Comparison of ENCODE assay signal across 21 cellular contexts in the genomic region with DNA sequence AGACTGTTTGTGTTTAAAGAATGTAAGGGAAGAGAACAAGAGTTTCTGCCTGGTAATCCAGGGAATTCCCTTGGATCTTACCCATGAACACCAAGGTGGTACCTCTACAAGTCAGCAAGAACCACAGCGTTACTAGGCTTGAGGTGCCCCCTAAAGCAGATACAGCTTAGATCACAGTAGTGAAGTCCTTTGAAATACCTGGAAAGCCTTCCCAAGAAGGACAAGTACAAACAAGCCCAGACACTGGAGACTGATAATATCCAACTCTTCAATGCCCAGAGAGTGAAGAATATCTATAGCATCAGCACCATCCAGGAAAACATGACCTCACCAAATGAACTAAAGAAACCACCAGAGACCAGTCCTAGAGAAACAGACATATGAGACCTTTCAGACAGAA. TPM values are rescaled to one million over a fixed set of nuclear protein-coding genes. Genes with fewer than 3 reads are reported as not detected.
DNase-seq lines count a peak whose midpoint lies in the region; ATAC-seq, FAIRE-seq and TF ChIP-seq lines count a peak whose summit lies in the region.
"Had no signal": no experiment of that assay in that cellular context is flagged by ENCODE, and none has a peak within 500 bp of the region (broad histone marks: within the 10 kb centered on the region; RNA-seq: fewer than 3 reads in every experiment).

No MANE protein-coding gene starts in this region.

- no peak overlapping the region for H3K9ac ChIP-seq in astrocyte (ENCODE audit: low read length)
- H3K9ac ChIP-seq: SK-N-SH had no signal

- H3K4me1 ChIP-seq in astrocyte (ENCODE audit: insufficient read depth, low read length) (no peaks in the 10 kb centered on the region), tibial artery (peaks cover 0 to under 1% (median 0%) of the 10 kb centered on the region in 4 donors)

- H3K27ac ChIP-seq in astrocyte (ENCODE audit: low read depth, low read length) (no peak overlapping the region), epithelial cell of prostate (peak overlapping the region; percentile 16), tibial artery (no peak overlapping the region)

- ATAC-seq in activated CD8-positive, alpha-beta memory T cell treated with anti-CD3 and anti-CD28 coated beads, Interleukin-2, amount 10 ng/mL, durations not matched to agents 7 days and 5 days: no peak
- ATAC-seq: HepG2, PC-3 had no signal

- H3K9me3 ChIP-seq in astrocyte (ENCODE audit: insufficient read depth, low read depth, low read length): no peaks in the 10 kb centered on the region
- no peaks in the 10 kb centered on the region for H3K9me3 ChIP-seq in tibial artery
- H3K9me3 ChIP-seq: SK-N-SH had no signal

- intact Hi-C loops in tibial artery (cut with DNase I; ENCODE audit: low total_unique reads): loop anchor here (10.0 kb wide), 1 partner anchor 65 kb away; no protein-coding TSS in a partner anchor

- no peaks in the 10 kb centered on the region for H3K9me3 Mint-ChIP-seq in activated CD8-positive, alpha-beta memory T cell treated with anti-CD3 and anti-CD28 coated beads, Interleukin-2, amount 10 ng/mL, durations not matched to agents 7 days and 5 days (ENCODE audit: low read depth)
- peaks cover 4% of the 10 kb centered on the region for H3K9me3 Mint-ChIP-seq in astrocyte (ENCODE audit: unreplicated experiment)

- no peak overlapping the region for H2AFZ ChIP-seq in astrocyte (ENCODE audit: low read depth, low read length)

- no peaks in the 10 kb centered on the region for H3K36me3 ChIP-seq in astrocyte (ENCODE audit: insufficient read depth, low read length)
- H3K36me3 ChIP-seq in tibial artery: no peaks in the 10 kb centered on the region
- H3K36me3 ChIP-seq: MG63 had no signal

- H3K4me3 Mint-ChIP-seq in activated CD8-positive, alpha-beta memory T cell treated with anti-CD3 and anti-CD28 coated beads, Interleukin-2, amount 10 ng/mL, durations not matched to agents 7 days and 5 days: no peak overlapping the region
- no peak overlapping the region for H3K4me3 Mint-ChIP-seq in astrocyte (ENCODE audit: unreplicated experiment)

- H3K36me3 Mint-ChIP-seq in activated CD8-positive, alpha-beta memory T cell treated with anti-CD3 and anti-CD28 coated beads, Interleukin-2, amount 10 ng/mL, durations not matched to agents 7 days and 5 days: peaks cover 8% of the 10 kb centered on the region
- no peaks in the 10 kb centered on the region for H3K36me3 Mint-ChIP-seq in astrocyte (ENCODE audit: low read depth, unreplicated experiment)

- peak overlapping the region; percentile 1 for H3K27ac Mint-ChIP-seq in activated CD8-positive, alpha-beta memory T cell treated with anti-CD3 and anti-CD28 coated beads, Interleukin-2, amount 10 ng/mL, durations not matched to agents 7 days and 5 days
- H3K27ac Mint-ChIP-seq in astrocyte (ENCODE audit: unreplicated experiment): peak overlapping the region; percentile 92

- peaks cover 9% of the 10 kb centered on the region for H4K20me1 ChIP-seq in astrocyte (ENCODE audit: insufficient read depth, low read length)

- H3K4me3 ChIP-seq in astrocyte (ENCODE audit: insufficient read depth, low read depth, low read length): no peak overlapping the region
- no peak overlapping the region for H3K4me3 ChIP-seq in tibial artery
- H3K4me3 ChIP-seq: MG63 had no signal

- no peak overlapping the region for H3K4me2 ChIP-seq in astrocyte (ENCODE audit: low read length)
- H3K4me2 ChIP-seq: SK-N-SH had no signal

- H3K27me3 Mint-ChIP-seq in activated CD8-positive, alpha-beta memory T cell treated with anti-CD3 and anti-CD28 coated beads, Interleukin-2, amount 10 ng/mL, durations not matched to agents 7 days and 5 days: peaks cover 6% of the 10 kb centered on the region
- H3K27me3 Mint-ChIP-seq in astrocyte (ENCODE audit: low read depth, unreplicated experiment): no peaks in the 10 kb centered on the region

- no peak for FAIRE-seq in astrocyte (lab: Jason Lieb, UNC)
- FAIRE-seq: GM12892, HepG2 had no signal

- DNase-seq in activated CD8-positive, alpha-beta memory T cell treated with anti-CD3 and anti-CD28 coated beads, Interleukin-2, amount 10 ng/mL, durations not matched to agents 7 days and 5 days: no peak
- DNase-seq in activated CD8-positive, alpha-beta memory T cell treated with anti-CD3 and anti-CD28 coated beads for 24 hours: no peak
- DNase-seq in astrocyte (ENCODE audit: low read depth) (no peak), epithelial cell of prostate (ENCODE audit: low read depth, low spot score) (no peak), tibial artery (no peak), NCI-H2107 (lab: John Stamatoyannopoulos, UW) (no peak), hepatic stellate cell (ENCODE audit: low spot score) (no peak)
- DNase-seq: Calu3, DND-41, H7, KBM-7, MG63, NCI-H1105 treated with DMSO at 0.1 percent for 48 hours, NCI-H146, NCI-H1930, NCI-H524 treated with DMSO at 0.1 percent for 48 hours, NCI-H774, PC-3, SK-N-SH had no signal

- peaks cover 16% of the 10 kb centered on the region for H3K4me1 Mint-ChIP-seq in activated CD8-positive, alpha-beta memory T cell treated with anti-CD3 and anti-CD28 coated beads, Interleukin-2, amount 10 ng/mL, durations not matched to agents 7 days and 5 days
- H3K4me1 Mint-ChIP-seq in astrocyte (ENCODE audit: low read depth, unreplicated experiment): peaks cover 10% of the 10 kb centered on the region

- TF ChIP-seq CTCF in astrocyte (IDR thresholded peaks at IDR 0.05; ENCODE audit: insufficient read depth, low read depth, low read length): no peak
- TF ChIP-seq CTCF in tibial artery (IDR thresholded peaks at IDR 0.05): no peak

- CTCF ChIA-PET in activated CD8-positive, alpha-beta memory T cell treated with anti-CD3 and anti-CD28 coated beads, Interleukin-2, amount 10 ng/mL, durations not matched to agents 7 days and 5 days (lab: Charles Lee): interaction anchor here (1.1 kb wide), 1 partner anchor 40 kb away, joined by 4 read pairs; no protein-coding TSS in a partner anchor

- no peaks in the 10 kb centered on the region for H3K27me3 ChIP-seq in astrocyte (ENCODE audit: insufficient read depth, low read length)
- no peaks in the 10 kb centered on the region for H3K27me3 ChIP-seq in tibial artery
- H3K27me3 ChIP-seq: MG63 had no signal

- H3K79me2 ChIP-seq in astrocyte (ENCODE audit: insufficient read depth, low read length): peaks cover 20% of the 10 kb centered on the region

RNA-seq across cellular contexts. Expression of gene APPBP2, which starts 3.8 kb away (rescaled TPM):
- total RNA-seq in activated CD8-positive, alpha-beta memory T cell treated with anti-CD3 and anti-CD28 coated beads, Interleukin-2, amount 10 ng/mL, durations not matched to agents 7 days and 5 days: 10 to 100 TPM; 25.9 to 31.8 TPM
- total RNA-seq in astrocyte: 50.5 and 53.3 TPM in 2 replicates
